14 cellular contexts compared by ENCODE assay signal in the genomic region with DNA sequence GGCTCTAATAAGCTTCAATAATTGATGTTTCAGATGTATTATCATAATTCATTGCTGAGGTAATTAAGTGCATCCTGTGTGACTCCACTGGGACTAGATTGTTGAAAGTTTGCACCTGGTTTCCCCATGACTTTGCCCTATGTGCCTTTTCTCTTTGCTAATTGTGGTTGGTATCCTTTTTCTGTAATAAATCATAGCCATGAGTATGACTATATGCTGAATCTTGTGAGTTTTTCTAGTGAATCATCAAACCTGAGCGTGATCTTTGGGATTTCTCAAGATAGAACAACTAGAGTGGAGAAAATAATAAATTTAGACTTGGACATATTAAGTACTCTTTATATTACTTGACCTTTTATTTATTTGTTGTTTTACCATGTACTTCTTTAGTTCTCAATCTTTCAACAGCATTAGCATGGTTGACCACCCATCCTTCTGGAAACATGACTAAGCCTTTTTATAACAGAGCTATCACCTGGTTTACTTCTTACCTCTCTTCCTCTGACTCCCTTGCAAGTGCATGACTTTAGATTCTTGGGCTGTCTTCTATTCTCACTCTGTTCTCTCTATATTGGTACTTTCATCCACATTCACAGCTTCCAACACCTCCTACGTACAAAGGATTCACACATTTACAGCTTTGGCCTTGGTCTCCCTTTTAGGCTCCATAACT.
DNase-seq lines count a peak whose midpoint lies in the region; ATAC-seq, FAIRE-seq and TF ChIP-seq lines count a peak whose summit lies in the region.
"Had no signal": no experiment of that assay in that cellular context is flagged by ENCODE, and none has a peak within 500 bp of the region (broad histone marks: within the 10 kb centered on the region; RNA-seq: fewer than 3 reads in every experiment).

No MANE protein-coding gene starts in this region.

- SMC1A ChIA-PET in GM12878 (lab: Charles Lee; ENCODE audit: uncharacterized antibody, unreplicated experiment): no interaction called here

- intact Hi-C loops in GM12878 (cut with micrococcal nuclease; ENCODE audit: unreplicated experiment): no loop called here
- intact Hi-C loops in body of pancreas (cut with DNase I): no loop called here

- no peak for TF ChIP-seq RAD21 in GM12878 (IDR thresholded peaks at IDR 0.05; ENCODE audit: insufficient read depth, low read depth, low read length)

- RAD21 ChIA-PET in GM12878 (lab: Charles Lee; ENCODE audit: unreplicated experiment): no interaction called here

- H3K36me3 ChIP-seq in GM12878 (ENCODE audit: control insufficient read depth in 2 of 2, insufficient read depth in 2 of 2, low read length in 1 of 2) (no peaks in the 10 kb centered on the region), body of pancreas (replicated peaks in 1 of 2; ENCODE audit: insufficient read depth in 1 of 2, low read depth in 2 of 2) (no peaks in the 10 kb centered on the region)

- H3K9ac ChIP-seq in GM12878 (ENCODE audit: control insufficient read depth, insufficient read depth, low read length): no peak overlapping the region

- POLR2A ChIA-PET in AG04450 (lab: Yijun Ruan, JAX) (no interaction called here), GM12878 (lab: Charles Lee) (no interaction called here)

- H3K4me1 ChIP-seq in GM12878 (ENCODE audit: control insufficient read depth, insufficient read depth, low read length): no peaks in the 10 kb centered on the region
- no peaks in the 10 kb centered on the region for H3K4me1 ChIP-seq in body of pancreas

- no peaks in the 10 kb centered on the region for H4K20me1 ChIP-seq in GM12878 (ENCODE audit: control insufficient read depth, insufficient read depth)

- ATAC-seq in GM12878 (no peak), HG03432 (IDR thresholded peaks at IDR 0.05; ENCODE audit: unreplicated experiment) (no peak), GM21576 (IDR thresholded peaks at IDR 0.05; ENCODE audit: unreplicated experiment) (no peak), body of pancreas (no peak), HG03439 (IDR thresholded peaks at IDR 0.05; ENCODE audit: unreplicated experiment) (no peak)

- H3K27me3 ChIP-seq in AG04450 (ENCODE audit: control insufficient read depth, insufficient read depth, low read length) (no peaks in the 10 kb centered on the region), GM12878 (replicated peaks in 1 of 2; ENCODE audit: control insufficient read depth in 2 of 2, insufficient read depth in 2 of 2, low read length in 1 of 2) (no peaks in the 10 kb centered on the region), body of pancreas (peaks cover 0 to 3% of the 10 kb centered on the region in 2 donors)

- no peak overlapping the region for H3K4me3 ChIP-seq in AG04450 (ENCODE audit: low read depth, low read length)
- no peak overlapping the region for H3K4me3 ChIP-seq in GM12878
- no peak overlapping the region for H3K4me3 ChIP-seq in body of pancreas

- BruUV-seq in GM12878 (replicated peaks; lab: Mats Ljungman, UMichigan): no TSS peak

- H3K9me3 ChIP-seq in AG04450 (ENCODE audit: control insufficient read depth, insufficient read depth, low read length) (peaks cover 19% of the 10 kb centered on the region), GM12878 (replicated peaks; ENCODE audit: control insufficient read depth, insufficient read depth, low read length) (no peaks in the 10 kb centered on the region; the same call in 2 of the 3 replicates), body of pancreas (peaks cover 0 to 19% (median 0%) of the 10 kb centered on the region in 3 donors)

- CTCF ChIA-PET in AG04450 (lab: Charles Lee): interaction anchor here (0.7 kb wide), 1 partner anchor 35 kb away, joined by 3 read pairs; no protein-coding TSS in a partner anchor
- CTCF ChIA-PET in GM12878 (lab: Yijun Ruan, JAX): no interaction called here

- no peak for FAIRE-seq in GM12878 (lab: Jason Lieb, UNC)
- FAIRE-seq: colon had no signal

- no peak overlapping the region for H2AFZ ChIP-seq in GM12878 (ENCODE audit: control insufficient read depth, low read depth, low read length)

- TF ChIP-seq CTCF in AG04450 (IDR thresholded peaks at IDR 0.05; ENCODE audit: low read depth, low read length) (no peak), GM12878 (IDR thresholded peaks at IDR 0.05 in 2 of 3, conservative IDR thresholded peaks at IDR 0.05 in 1 of 3; ENCODE audit: control insufficient read depth in 2 of 3, extremely low read depth in 1 of 3, insufficient read depth in 1 of 3, low read depth in 3 of 3, low read length in 3 of 3) (no peak), body of pancreas (IDR thresholded peaks at IDR 0.05) (no peak)

- no peak for TF ChIP-seq EP300 in GM12878 (IDR thresholded peaks at IDR 0.05; ENCODE audit: borderline replicate concordance in 1 of 2, control insufficient read depth in 1 of 2, low read depth in 2 of 2, low read length in 2 of 2)

- H3K79me2 ChIP-seq in GM12878 (ENCODE audit: control insufficient read depth, insufficient read depth, low read length): no peaks in the 10 kb centered on the region

- in situ Hi-C loops in GM12878 (cut with MboI): no loop called here

- no peak for TF ChIP-seq POLR2A in GM12878 (IDR thresholded peaks at IDR 0.05; ENCODE audit: low read depth, low read length)
- TF ChIP-seq POLR2A in body of pancreas (IDR thresholded peaks at IDR 0.05): no peak

- WGBS in GM12878 (ENCODE audit: insufficient coverage, insufficient replicate concordance, low lambda C conversion rate, missing lambda C conversion rate): 15% methylated on average over 2 of the region's 2 CpGs
- 70 to 75% methylated on average over 2 of the region's 2 CpGs for WGBS in body of pancreas, 2 donors

- H3K27ac ChIP-seq in AG04450 (ENCODE audit: low read depth, low read length): peak overlapping the region; percentile 34
- H3K27ac ChIP-seq in GM12878 (ENCODE audit: control insufficient read depth, insufficient read depth): no peak overlapping the region
- no peak overlapping the region for H3K27ac ChIP-seq in body of pancreas

- no peak overlapping the region for H3K4me2 ChIP-seq in GM12878 (ENCODE audit: control insufficient read depth, insufficient read depth)

- DNase-seq in AG04450 (ENCODE audit: low read depth, low spot score): peak; percentile 61
- DNase-seq in HT1080 (ENCODE audit: low read depth): peak; percentile 83
- no peak for DNase-seq in GM12878 (ENCODE audit: low read depth, low spot score)
- DNase-seq in glomerular visceral epithelial cell (ENCODE audit: extremely low spot score): peak; percentile 73
- DNase-seq in body of pancreas: no peak
- DNase-seq: ACHN, DMS 273 treated with DMSO at 0.1 percent for 48 hours, NCI-H1417, NCI-H510A, substantia nigra had no signal

TF ChIP-seq in GM12878, 131 proteins besides CTCF, POLR2A, EP300 and RAD21:
- peak; percentile 36 for TF ChIP-seq MEF2B (IDR thresholded peaks at IDR 0.05; ENCODE audit: partially characterized antibody, poor library complexity, severe bottlenecking)
- TF ChIP-seq, protein P1, sequence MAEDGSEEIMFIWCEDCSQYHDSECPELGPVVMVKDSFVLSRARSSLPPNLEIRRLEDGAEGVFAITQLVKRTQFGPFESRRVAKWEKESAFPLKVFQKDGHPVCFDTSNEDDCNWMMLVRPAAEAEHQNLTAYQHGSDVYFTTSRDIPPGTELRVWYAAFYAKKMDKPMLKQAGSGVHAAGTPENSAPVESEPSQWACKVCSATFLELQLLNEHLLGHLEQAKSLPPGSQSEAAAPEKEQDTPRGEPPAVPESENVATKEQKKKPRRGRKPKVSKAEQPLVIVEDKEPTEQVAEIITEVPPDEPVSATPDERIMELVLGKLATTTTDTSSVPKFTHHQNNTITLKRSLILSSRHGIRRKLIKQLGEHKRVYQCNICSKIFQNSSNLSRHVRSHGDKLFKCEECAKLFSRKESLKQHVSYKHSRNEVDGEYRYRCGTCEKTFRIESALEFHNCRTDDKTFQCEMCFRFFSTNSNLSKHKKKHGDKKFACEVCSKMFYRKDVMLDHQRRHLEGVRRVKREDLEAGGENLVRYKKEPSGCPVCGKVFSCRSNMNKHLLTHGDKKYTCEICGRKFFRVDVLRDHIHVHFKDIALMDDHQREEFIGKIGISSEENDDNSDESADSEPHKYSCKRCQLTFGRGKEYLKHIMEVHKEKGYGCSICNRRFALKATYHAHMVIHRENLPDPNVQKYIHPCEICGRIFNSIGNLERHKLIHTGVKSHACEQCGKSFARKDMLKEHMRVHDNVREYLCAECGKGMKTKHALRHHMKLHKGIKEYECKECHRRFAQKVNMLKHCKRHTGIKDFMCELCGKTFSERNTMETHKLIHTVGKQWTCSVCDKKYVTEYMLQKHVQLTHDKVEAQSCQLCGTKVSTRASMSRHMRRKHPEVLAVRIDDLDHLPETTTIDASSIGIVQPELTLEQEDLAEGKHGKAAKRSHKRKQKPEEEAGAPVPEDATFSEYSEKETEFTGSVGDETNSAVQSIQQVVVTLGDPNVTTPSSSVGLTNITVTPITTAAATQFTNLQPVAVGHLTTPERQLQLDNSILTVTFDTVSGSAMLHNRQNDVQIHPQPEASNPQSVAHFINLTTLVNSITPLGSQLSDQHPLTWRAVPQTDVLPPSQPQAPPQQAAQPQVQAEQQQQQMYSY (CRISPR knock-in tag; IDR thresholded peaks at IDR 0.05): no peak

Comparison
In these comparisons a context has a peak if more than half of its experiments do, and no peak if none do; other contexts are left out.
1. DNase-seq: peak in AG04450 (single experiment), HT1080 (single experiment) and glomerular visceral epithelial cell (single experiment); none in GM12878 (single experiment) and body of pancreas (0 of 4).